In genomic region chr10:124917168-124917938, GRCh38 we compare ENCODE assay signal across 8 cellular contexts. TPM values are rescaled to one million over a fixed set of nuclear protein-coding genes. Genes with fewer than 3 reads are reported as not detected.
DNase-seq lines count a peak whose midpoint lies in the region; ATAC-seq and TF ChIP-seq lines count a peak whose summit lies in the region.

No MANE protein-coding gene starts in this region.

- no peaks in the 10 kb centered on the region for H3K9me3 ChIP-seq in hepatocyte (ENCODE audit: low read depth)

- WGBS in hepatocyte (ENCODE audit: low lambda C conversion rate, missing lambda C conversion rate), result 3% methylated on average over 31 of the region's 81 CpGs

- peak overlapping the region; percentile 82 for H3K4me2 ChIP-seq in hepatocyte

- peak; percentile 50 for DNase-seq in AG20443 (ENCODE audit: low spot score)
- DNase-seq in SHP77 treated with DMSO at 0.1 percent for 48 hours (lab: John Stamatoyannopoulos, UW), result peak; percentile 4
- peak in 29 of 56 donors; percentile 3 to 57 (median 25) for DNase-seq in amygdala (lab: John Stamatoyannopoulos, UW)
- DNase-seq in hepatocyte (ENCODE audit: low spot score), result peak; percentile 73
- DNase-seq in renal cortical epithelial cell (ENCODE audit: low read depth), result peak; percentile 41
- no peak for DNase-seq in NCI-H187 treated with DMSO at 0.1 percent for 48 hours (lab: John Stamatoyannopoulos, UW)

- H3K27ac ChIP-seq in hepatocyte, result peak overlapping the region; percentile 99

- ATAC-seq in GM18861 (IDR thresholded peaks at IDR 0.05; ENCODE audit: unreplicated experiment) (peak; percentile 18), HG03196 (IDR thresholded peaks at IDR 0.05; ENCODE audit: unreplicated experiment) (peak; percentile 37)

- H3K9me2 ChIP-seq in hepatocyte (replicated peaks; ENCODE audit: insufficient read depth), result no peaks in the 10 kb centered on the region

- no peaks in the 10 kb centered on the region for H3K27me3 ChIP-seq in hepatocyte

- peaks cover 4% of the 10 kb centered on the region for H3K4me1 ChIP-seq in hepatocyte (ENCODE audit: insufficient read depth)

- peaks cover 52% of the 10 kb centered on the region for H3K79me2 ChIP-seq in hepatocyte

- H3K36me3 ChIP-seq in hepatocyte (replicated peaks; ENCODE audit: insufficient read depth, low read depth), result no peaks in the 10 kb centered on the region

- H2AFZ ChIP-seq in hepatocyte, result peak overlapping the region; percentile 54

- no peak for TF ChIP-seq CTCF in hepatocyte (IDR thresholded peaks at IDR 0.05; ENCODE audit: poor library complexity)

- peaks cover 42% of the 10 kb centered on the region for H4K20me1 ChIP-seq in hepatocyte (ENCODE audit: insufficient read depth, poor library complexity, severe bottlenecking)

- peak overlapping the region; percentile 86 for H3K4me3 ChIP-seq in hepatocyte

RNA-seq across cellular contexts. Expression of gene ZRANB1, which starts 24.6 kb away (rescaled TPM):
- total RNA-seq in hepatocyte (25.1 and 30.0 TPM in 2 replicates), renal cortical epithelial cell (24.1 and 27.2 TPM in 2 replicates)
- 7.9 and 10.7 TPM in 2 replicates for polyA plus RNA-seq in hepatocyte
